12 cellular contexts compared by ENCODE assay signal in genomic region chr9:131037336-131038255, GRCh38. TPM values are rescaled to one million over a fixed set of nuclear protein-coding genes. Genes with fewer than 3 reads are reported as not detected.
DNase-seq lines count a peak whose midpoint lies in the region; ATAC-seq and TF ChIP-seq lines count a peak whose summit lies in the region.
"Had no signal": no experiment of that assay in that cellular context is flagged by ENCODE, and none has a peak within 500 bp of the region (broad histone marks: within the 10 kb centered on the region; RNA-seq: fewer than 3 reads in every experiment).

No MANE protein-coding gene starts in this region.

- H3K9ac ChIP-seq in liver (ENCODE audit: low read depth in 1 of 2, low read length in 2 of 2): no peak overlapping the region

- H3K4me3 ChIP-seq in liver (ENCODE audit: low read depth in 1 of 3, low read length in 3 of 3) (no peak overlapping the region), upper lobe of left lung (no peak overlapping the region), HAP-1 (no peak overlapping the region)

- 70% methylated on average over 26 of the region's 26 CpGs for WGBS in liver
- WGBS in upper lobe of left lung, 2 donors: 61 to 63% methylated on average over 22 to 26 of the region's 26 CpGs

- TF ChIP-seq POLR2A in upper lobe of left lung (IDR thresholded peaks at IDR 0.05): no peak

- H3K36me3 ChIP-seq in liver (ENCODE audit: control insufficient read depth in 4 of 4, insufficient read depth in 3 of 4, low read depth in 1 of 4, low read length in 3 of 4): no peaks in the 10 kb centered on the region
- no peaks in the 10 kb centered on the region for H3K36me3 ChIP-seq in upper lobe of left lung
- no peaks in the 10 kb centered on the region for H3K36me3 ChIP-seq in HAP-1 (replicated peaks)

- TF ChIP-seq EP300 in upper lobe of left lung (IDR thresholded peaks at IDR 0.05): no peak

- ATAC-seq in upper lobe of left lung (ENCODE audit: low FRiP score in 2 of 2): peak in 1 of 2 donors; percentile 14
- no peak for ATAC-seq in GM21381 (IDR thresholded peaks at IDR 0.05; ENCODE audit: unreplicated experiment)

- peaks cover 0 to 6% (median 0%) of the 10 kb centered on the region in 4 donors for H3K4me1 ChIP-seq in liver (ENCODE audit: control insufficient read depth in 4 of 4, insufficient read depth in 4 of 4, low read length in 3 of 4)
- peaks cover 0 to 5% (median 5%) of the 10 kb centered on the region in 4 donors for H3K4me1 ChIP-seq in upper lobe of left lung
- H3K4me1 ChIP-seq in HAP-1: no peaks in the 10 kb centered on the region

- no peaks in the 10 kb centered on the region for H3K9me3 Mint-ChIP-seq in chondrocyte (ENCODE audit: low read depth)
- H3K9me3 Mint-ChIP-seq: activated naive CD8-positive, alpha-beta T cell treated with anti-CD3 and anti-CD28 coated beads, Interleukin-2, amount 10 ng/mL, durations not matched to agents 7 days and 5 days had no signal

- no peaks in the 10 kb centered on the region for H3K27me3 ChIP-seq in liver (ENCODE audit: control insufficient read depth in 4 of 4, insufficient read depth in 4 of 4, low read length in 3 of 4)
- H3K27me3 ChIP-seq in upper lobe of left lung: no peaks in the 10 kb centered on the region
- no peaks in the 10 kb centered on the region for H3K27me3 ChIP-seq in HAP-1 (ENCODE audit: low read depth)

- peak overlapping the region; percentile 23 for H3K27ac Mint-ChIP-seq in chondrocyte (ENCODE audit: unreplicated experiment)
- H3K27ac Mint-ChIP-seq: activated naive CD8-positive, alpha-beta T cell treated with anti-CD3 and anti-CD28 coated beads, Interleukin-2, amount 10 ng/mL, durations not matched to agents 7 days and 5 days had no signal

- peaks cover 17% of the 10 kb centered on the region for H3K4me1 Mint-ChIP-seq in chondrocyte (ENCODE audit: low read depth)
- H3K4me1 Mint-ChIP-seq: activated naive CD8-positive, alpha-beta T cell treated with anti-CD3 and anti-CD28 coated beads, Interleukin-2, amount 10 ng/mL, durations not matched to agents 7 days and 5 days had no signal

- peak overlapping the region in 1 of 2 donors; percentile 14 for H3K27ac ChIP-seq in liver (ENCODE audit: low read depth in 1 of 2, low read length in 2 of 2)
- peak overlapping the region in 3 of 4 donors; percentile 22 to 48 (median 26) for H3K27ac ChIP-seq in upper lobe of left lung
- H3K27ac ChIP-seq: HL-60 had no signal

- TF ChIP-seq RAD21 in liver (IDR thresholded peaks at IDR 0.05): no peak

- H3K27me3 Mint-ChIP-seq in chondrocyte (ENCODE audit: low read depth): no peaks in the 10 kb centered on the region

- DNase-seq in NCI-H1694 treated with DMSO at 0.1 percent for 48 hours (lab: John Stamatoyannopoulos, UW) (peak; percentile 9), NCI-H1694 (lab: John Stamatoyannopoulos, UW) (no peak), chondrocyte (ENCODE audit: low spot score) (no peak), upper lobe of left lung (no peak), HAP-1 (ENCODE audit: low spot score in 2 of 2) (no peak), NCI-H187 treated with DMSO at 0.1 percent for 48 hours (lab: John Stamatoyannopoulos, UW) (no peak)
- DNase-seq: activated naive CD8-positive, alpha-beta T cell treated with anti-CD3 and anti-CD28 coated beads, Interleukin-2, amount 10 ng/mL, durations not matched to agents 7 days and 5 days; NCI-H510A treated with DMSO at 0.1 percent for 48 hours; SHP77 treated with DMSO at 0.1 percent for 48 hours had no signal

- in situ Hi-C loops in HAP-1 (cut with MboI; ENCODE audit: low sequenced_read_pairs): no loop called here

- no peak for TF ChIP-seq CTCF in chondrocyte (IDR thresholded peaks at IDR 0.05)
- TF ChIP-seq CTCF in liver (IDR thresholded peaks at IDR 0.05; ENCODE audit: low read depth, low read length, missing input control): no peak
- TF ChIP-seq CTCF in upper lobe of left lung (IDR thresholded peaks at IDR 0.05): no peak

- no peaks in the 10 kb centered on the region for H3K36me3 Mint-ChIP-seq in chondrocyte (ENCODE audit: low read depth)
- H3K36me3 Mint-ChIP-seq: activated naive CD8-positive, alpha-beta T cell treated with anti-CD3 and anti-CD28 coated beads, Interleukin-2, amount 10 ng/mL, durations not matched to agents 7 days and 5 days had no signal

- H3K9me3 ChIP-seq in liver (ENCODE audit: control insufficient read depth in 4 of 4, low read length in 3 of 4): no peaks in the 10 kb centered on the region
- H3K9me3 ChIP-seq in upper lobe of left lung: no peaks in the 10 kb centered on the region
- H3K9me3 ChIP-seq in HAP-1: no peaks in the 10 kb centered on the region

- H3K4me3 Mint-ChIP-seq in chondrocyte (ENCODE audit: unreplicated experiment): no peak overlapping the region
- H3K4me3 Mint-ChIP-seq: activated naive CD8-positive, alpha-beta T cell treated with anti-CD3 and anti-CD28 coated beads, Interleukin-2, amount 10 ng/mL, durations not matched to agents 7 days and 5 days had no signal

TF ChIP-seq in liver, 16 proteins besides CTCF, POLR2A, EP300 and RAD21:
- peak; percentile 4 for TF ChIP-seq SP1 (IDR thresholded peaks at IDR 0.05)
- no peak for TF ChIP-seq RXRA (IDR thresholded peaks at IDR 0.05)

RNA-seq across cellular contexts. Expression of gene LAMC3, which starts 28.6 kb away (rescaled TPM):
- total RNA-seq in chondrocyte: 0.95 to 7.3 TPM (median 1.2 TPM) in 3 replicates
- 1 to 10 TPM; 1.4 to 5.9 TPM for total RNA-seq in liver
- polyA plus RNA-seq in liver: 1 to 10 TPM; 2.5 to 3.2 TPM
- total RNA-seq in upper lobe of left lung: 10 to 100 TPM in 5 of 6 donors, 1 to 10 TPM in 1; 6.7 to 56.0 (median 19.5) TPM

RNA-seq across cellular contexts. Expression of gene AIF1L, which starts 58.7 kb away (rescaled TPM):
- 4.1 to 33.1 TPM (median 30.1 TPM) in 3 replicates for total RNA-seq in chondrocyte
- total RNA-seq in liver: 1 to 10 TPM in 1 of 2 donors, under 1 TPM in 1; 0.93 to 1.8 TPM
- polyA plus RNA-seq in liver: 1 to 10 TPM in 1 of 2 donors, under 1 TPM in 1; 0.61 to 1.4 TPM
- total RNA-seq in upper lobe of left lung: 10 to 100 TPM in 3 of 6 donors, 1 to 10 TPM in 3; 3.8 to 21.4 (median 10.5) TPM
